ENCODE assay signal across 9 cellular contexts in the genomic region with DNA sequence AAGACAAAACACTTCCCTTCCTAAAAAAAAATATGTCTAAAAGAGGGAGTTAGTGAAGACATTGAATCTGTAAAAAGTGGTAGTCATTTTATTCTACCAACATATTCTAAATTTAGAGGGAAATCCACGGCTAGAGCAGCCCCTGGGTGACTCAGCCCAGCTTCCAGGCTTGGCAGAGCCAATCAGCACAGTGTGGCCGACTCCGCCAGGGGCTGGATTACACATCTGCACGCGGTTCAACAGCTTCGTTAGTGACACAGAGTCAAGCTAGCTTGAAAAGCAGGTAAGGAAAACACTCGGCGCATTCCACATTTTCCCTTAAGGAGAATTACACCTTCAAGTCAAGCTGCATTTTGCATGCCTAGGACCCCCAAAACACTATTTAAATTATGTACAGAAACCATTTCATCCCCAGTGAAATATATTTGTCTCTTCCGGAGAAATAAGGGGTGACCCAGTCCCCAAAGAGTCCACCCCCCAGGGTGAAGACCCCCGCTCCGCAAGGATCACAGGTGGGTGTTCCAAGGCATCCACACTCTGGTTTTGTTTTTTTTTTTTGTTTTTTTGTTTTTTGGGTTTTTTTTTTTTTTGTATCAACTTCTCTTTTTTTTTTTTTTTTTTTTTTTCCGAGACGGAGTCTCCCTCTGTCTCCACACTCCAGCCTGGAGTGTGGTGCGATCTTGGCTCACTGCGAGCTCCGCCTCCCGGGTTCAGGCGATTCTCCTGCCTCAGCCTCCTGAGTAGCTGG. TPM values are rescaled to one million over a fixed set of nuclear protein-coding genes. Genes with fewer than 3 reads are reported as not detected.
DNase-seq lines count a peak whose midpoint lies in the region; TF ChIP-seq lines count a peak whose summit lies in the region.
"Had no signal": no experiment of that assay in that cellular context is flagged by ENCODE, and none has a peak within 500 bp of the region (broad histone marks: within the 10 kb centered on the region; RNA-seq: fewer than 3 reads in every experiment).

No MANE protein-coding gene starts in this region.

- H4K20me1 ChIP-seq in PC-9 (ENCODE audit: insufficient read depth) (no peaks in the 10 kb centered on the region), MM.1S (ENCODE audit: insufficient read depth, low read length) (no peaks in the 10 kb centered on the region)

- no peak overlapping the region for H3K9ac ChIP-seq in MM.1S (ENCODE audit: low read length)

- no peaks in the 10 kb centered on the region for H3K79me2 ChIP-seq in PC-9 (ENCODE audit: low read depth)
- H3K79me2 ChIP-seq in MM.1S (ENCODE audit: low read length) = no peaks in the 10 kb centered on the region

- 0 out of 2 replicates have a peak overlapping the region, but pooled peaks have one; percentile 50 for H3K4me3 ChIP-seq in PC-9
- peak overlapping the region in 1 of 4 donors; percentile 46 for H3K4me3 ChIP-seq in esophagus squamous epithelium
- H3K4me3 ChIP-seq in prostate gland = no peak overlapping the region
- no peak overlapping the region for H3K4me3 ChIP-seq in MM.1S (ENCODE audit: low read length)

- WGBS in esophagus squamous epithelium, 2 donors = 42 to 71% methylated on average over 12 to 18 of the region's 18 CpGs
- WGBS in prostate gland = 89% methylated on average over 18 of the region's 18 CpGs

- DNase-seq in EH (ENCODE audit: low read depth) (peak; percentile 45), PC-9 (peak in 1 of 2 experiments; percentile 60), esophagus squamous epithelium (lab: John Stamatoyannopoulos, UW) (no peak), prostate gland (ENCODE audit: low spot score) (no peak), ureter (ENCODE audit: low spot score) (no peak), MM.1S (no peak), RPMI8226 (no peak)
- DNase-seq in stimulated activated CD4-positive, alpha-beta T cell treated with anti-CD3 and anti-CD28 coated beads, Interleukin-4, amount 100 ng/mL, for 1 hour = no peak
- DNase-seq: NCI-H2227 treated with DMSO at 0.1 percent for 48 hours had no signal

- POLR2A ChIA-PET in PC-9 (lab: Charles Lee; ENCODE audit: unreplicated experiment) = interaction anchor here (0.6 kb wide), 1 partner anchor 221 kb away, joined by 4 read pairs; no protein-coding TSS in a partner anchor

- CTCF ChIA-PET in PC-9 (lab: Charles Lee) = no interaction called here

- H3K27me3 ChIP-seq in PC-9 (ENCODE audit: insufficient read depth, low read depth) = no peaks in the 10 kb centered on the region
- no peaks in the 10 kb centered on the region for H3K27me3 ChIP-seq in esophagus squamous epithelium
- no peaks in the 10 kb centered on the region for H3K27me3 ChIP-seq in prostate gland (replicated peaks; ENCODE audit: insufficient read depth)
- H3K27me3 ChIP-seq in MM.1S (replicated peaks; ENCODE audit: insufficient read depth, low read length) = no peaks in the 10 kb centered on the region

- peak overlapping the region; percentile 83 for H3K4me2 ChIP-seq in PC-9
- no peak overlapping the region for H3K4me2 ChIP-seq in MM.1S (ENCODE audit: low read depth, low read length)

- H2AFZ ChIP-seq in PC-9 = no peak overlapping the region
- H2AFZ ChIP-seq in MM.1S (ENCODE audit: low read length) = no peak overlapping the region

- TF ChIP-seq CTCF in PC-9 (conservative IDR thresholded peaks at IDR 0.05) (no peak), esophagus squamous epithelium (IDR thresholded peaks at IDR 0.05) (peak in 1 of 6 experiments; percentile 15), prostate gland (IDR thresholded peaks at IDR 0.05) (no peak), MM.1S (IDR thresholded peaks at IDR 0.05; ENCODE audit: low read length) (no peak)

- H3K9me3 ChIP-seq in PC-9 (ENCODE audit: insufficient read depth, low read depth) = no peaks in the 10 kb centered on the region
- no peaks in the 10 kb centered on the region for H3K9me3 ChIP-seq in esophagus squamous epithelium
- no peaks in the 10 kb centered on the region for H3K9me3 ChIP-seq in prostate gland
- H3K9me3 ChIP-seq in MM.1S (replicated peaks; ENCODE audit: insufficient read depth, low read length) = no peaks in the 10 kb centered on the region

- H3K4me1 ChIP-seq in PC-9 (replicated peaks; ENCODE audit: insufficient read depth) (peaks cover 28% of the 10 kb centered on the region), esophagus squamous epithelium (peaks cover 15 to 40% (median 28%) of the 10 kb centered on the region in 3 donors), prostate gland (replicated peaks) (peaks cover 15% of the 10 kb centered on the region), MM.1S (ENCODE audit: low read length) (peaks cover 8% of the 10 kb centered on the region)

- TF ChIP-seq POLR2A in esophagus squamous epithelium (IDR thresholded peaks at IDR 0.05) (no peak), prostate gland (IDR thresholded peaks at IDR 0.05) (no peak)

- intact Hi-C loops in PC-9 (cut with micrococcal nuclease; ENCODE audit: unreplicated experiment) (no loop called here), esophagus squamous epithelium (cut with DNase I) (no loop called here), prostate gland (cut with DNase I) (no loop called here)

- no TSS peak for BruUV-seq in PC-9 (replicated peaks; lab: Mats Ljungman, UMichigan)

- H3K36me3 ChIP-seq in PC-9 (ENCODE audit: low read depth) = no peaks in the 10 kb centered on the region
- H3K36me3 ChIP-seq in esophagus squamous epithelium = no peaks in the 10 kb centered on the region
- H3K36me3 ChIP-seq in prostate gland = no peaks in the 10 kb centered on the region
- no peaks in the 10 kb centered on the region for H3K36me3 ChIP-seq in MM.1S (replicated peaks; ENCODE audit: insufficient read depth, low read length)

- H3F3A ChIP-seq in PC-9 (ENCODE audit: insufficient read depth, low read depth) (peaks cover 24% of the 10 kb centered on the region), MM.1S (ENCODE audit: insufficient read depth, low read length) (0 out of 2 replicates have a peak, but pooled peaks cover 7% of the 10 kb centered on the region)

- peak overlapping the region; percentile 65; the same call in 1 of the 2 replicates for H3K27ac ChIP-seq in PC-9
- H3K27ac ChIP-seq in esophagus squamous epithelium = peak overlapping the region; percentile 93 to 96 (median 94)
- peak overlapping the region; percentile 90 to 95 for H3K27ac ChIP-seq in prostate gland
- no peak overlapping the region for H3K27ac ChIP-seq in MM.1S (ENCODE audit: low read length)

- H3K9me2 ChIP-seq in PC-9 (ENCODE audit: insufficient read depth) = no peaks in the 10 kb centered on the region
- H3K9me2 ChIP-seq in MM.1S (replicated peaks; ENCODE audit: insufficient read depth, low read length) = no peaks in the 10 kb centered on the region

RNA-seq across cellular contexts. Expression of gene ARID1B, which starts 58.4 kb away (rescaled TPM):
- total RNA-seq in PC-9 (2021) (38.8 and 42.8 TPM in 2 replicates), esophagus squamous epithelium (100 to 1,000 TPM in 1 of 4 donors, 10 to 100 TPM in 3; 25.2 to 103 (median 59.5) TPM), prostate gland (10 to 100 TPM; 65.1 to 99.4 TPM), ureter (223 TPM)
